9 cellular contexts compared by ENCODE assay signal in genomic region chr13:46168341-46168740, GRCh38. TPM values are rescaled to one million over a fixed set of nuclear protein-coding genes. Genes with fewer than 3 reads are reported as not detected.
DNase-seq lines count a peak whose midpoint lies in the region; ATAC-seq and TF ChIP-seq lines count a peak whose summit lies in the region.
"Had no signal": no experiment of that assay in that cellular context is flagged by ENCODE, and none has a peak within 500 bp of the region (broad histone marks: within the 10 kb centered on the region; RNA-seq: fewer than 3 reads in every experiment).

No MANE protein-coding gene starts in this region.

- H3K9me3 Mint-ChIP-seq in CD4-positive, CD25-positive, alpha-beta regulatory T cell = no peaks in the 10 kb centered on the region

- ATAC-seq in CD4-positive, CD25-positive, alpha-beta regulatory T cell (ENCODE audit: low read depth in 2 of 2) = peak; percentile 15 to 19
- peak; percentile 35 to 65 (median 54) for ATAC-seq in heart left ventricle

- H3K4me3 ChIP-seq in CD4-positive, CD25-positive, alpha-beta regulatory T cell (ENCODE audit: low read depth, low read length) = peak overlapping the region; percentile 88
- H3K4me3 ChIP-seq in HEK293 (ENCODE audit: low read depth, low read length) (no peak overlapping the region), heart left ventricle (peak overlapping the region in 1 of 12 donors; percentile 29), testis (no peak overlapping the region)
- H3K4me3 ChIP-seq: ovary had no signal

- peak in 1 of 3 donors; percentile 45 for DNase-seq in CD4-positive, CD25-positive, alpha-beta regulatory T cell
- peak in 4 of 5 experiments; percentile 21 to 50 (median 44) for DNase-seq in T-helper 2 cell
- peak in 2 of 5 donors; percentile 28 to 29 for DNase-seq in heart left ventricle
- peak; percentile 77 for DNase-seq in testis
- DNase-seq in NCI-H524 treated with DMSO at 0.1 percent for 48 hours (lab: John Stamatoyannopoulos, UW) = no peak
- DNase-seq in NCI-H226 = no peak
- DNase-seq in NCI-H345 treated with DMSO at 0.1 percent for 48 hours (lab: John Stamatoyannopoulos, UW; ENCODE audit: unreplicated experiment) = no peak

- POLR2A ChIA-PET in HEK293 (lab: Yijun Ruan, JAX) = no interaction called here

- H3K36me3 Mint-ChIP-seq in CD4-positive, CD25-positive, alpha-beta regulatory T cell = peaks cover 15% of the 10 kb centered on the region

- no peak for TF ChIP-seq CTCF in HEK293 (tag by site-specific recombination; IDR thresholded peaks at IDR 0.05)
- no peak for TF ChIP-seq CTCF in heart left ventricle (IDR thresholded peaks at IDR 0.05)
- no peak for TF ChIP-seq CTCF in testis (IDR thresholded peaks at IDR 0.05)

- no peaks in the 10 kb centered on the region for H3K27me3 Mint-ChIP-seq in CD4-positive, CD25-positive, alpha-beta regulatory T cell

- peaks cover 65 to 97% (median 85%) of the 10 kb centered on the region in 4 donors for H3K4me1 Mint-ChIP-seq in CD4-positive, CD25-positive, alpha-beta regulatory T cell

- TF ChIP-seq POLR2A in heart left ventricle (IDR thresholded peaks at IDR 0.05) = no peak
- TF ChIP-seq POLR2A in testis (IDR thresholded peaks at IDR 0.05) = no peak

- no peaks in the 10 kb centered on the region for H3K27me3 ChIP-seq in CD4-positive, CD25-positive, alpha-beta regulatory T cell (ENCODE audit: control insufficient read depth, insufficient read depth, low read length)
- H3K27me3 ChIP-seq in heart left ventricle = peaks cover 0 to 13% (median 0%) of the 10 kb centered on the region in 9 donors
- no peaks in the 10 kb centered on the region for H3K27me3 ChIP-seq in testis
- H3K27me3 ChIP-seq: ovary had no signal

- 58 to 63% (median 60%) methylated on average over 8 of the region's 8 CpGs for WGBS in heart left ventricle, 4 donors
- WGBS in testis, 2 donors = 26 to 58% methylated on average over 6 to 8 of the region's 8 CpGs

- peak overlapping the region; percentile 89 to 98 (median 94) for H3K4me3 Mint-ChIP-seq in CD4-positive, CD25-positive, alpha-beta regulatory T cell

- H3K27ac ChIP-seq in CD4-positive, CD25-positive, alpha-beta regulatory T cell (ENCODE audit: insufficient read depth, low read length, poor library complexity, severe bottlenecking) = peak overlapping the region; percentile 94
- H3K27ac ChIP-seq in HEK293 (ENCODE audit: extremely low read depth, low read depth, low read length) (no peak overlapping the region), heart left ventricle (peak overlapping the region in 1 of 12 donors; percentile 50), testis (no peak overlapping the region)
- H3K27ac ChIP-seq: ovary had no signal

- CTCF ChIA-PET in HEK293 (lab: Yijun Ruan, JAX) = interaction anchor here (0.9 to 1.8 kb wide), 4 partner anchors 8 to 42 kb away, joined by 3 to 5 read pairs (median 4); no protein-coding TSS in a partner anchor

- intact Hi-C loops in heart left ventricle (cut with DNase I) (loop anchor here in 1 of 10 donors (10.0 kb wide), 1 partner anchor 544 kb away; no protein-coding TSS in a partner anchor), testis (cut with DNase I; ENCODE audit: low total_unique reads) (no loop called here)

- peak overlapping the region; percentile 90 to 100 (median 94) for H3K27ac Mint-ChIP-seq in CD4-positive, CD25-positive, alpha-beta regulatory T cell

- H3K36me3 ChIP-seq in CD4-positive, CD25-positive, alpha-beta regulatory T cell (ENCODE audit: control insufficient read depth, insufficient read depth, low read length) = peaks cover 9% of the 10 kb centered on the region
- H3K36me3 ChIP-seq in HEK293 (ENCODE audit: control insufficient read depth in 2 of 2, insufficient read depth in 1 of 2, low read length in 2 of 2) (no peaks in the 10 kb centered on the region), heart left ventricle (peaks cover 0 to 6% (median 0%) of the 10 kb centered on the region in 9 donors), testis (ENCODE audit: low read depth, missing control alignments) (no peaks in the 10 kb centered on the region)
- H3K36me3 ChIP-seq: ovary had no signal

- H3K9me3 ChIP-seq in CD4-positive, CD25-positive, alpha-beta regulatory T cell (ENCODE audit: control insufficient read depth in 2 of 2, low read length in 2 of 2) = no peaks in the 10 kb centered on the region
- H3K9me3 ChIP-seq in HEK293 (ENCODE audit: control insufficient read depth, insufficient read depth, low read depth, low read length) = no peaks in the 10 kb centered on the region
- H3K9me3 ChIP-seq in heart left ventricle = no peaks in the 10 kb centered on the region
- no peaks in the 10 kb centered on the region for H3K9me3 ChIP-seq in testis
- H3K9me3 ChIP-seq: ovary had no signal

- H3K4me1 ChIP-seq in CD4-positive, CD25-positive, alpha-beta regulatory T cell (ENCODE audit: control insufficient read depth, insufficient read depth, low read length, poor library complexity, severe bottlenecking) = peaks cover 99% of the 10 kb centered on the region
- H3K4me1 ChIP-seq in HEK293 (ENCODE audit: control insufficient read depth, insufficient read depth, low read length) (peaks cover 4% of the 10 kb centered on the region), heart left ventricle (peaks cover 0 to 97% (median 9%) of the 10 kb centered on the region in 12 donors), testis (peaks cover 3% of the 10 kb centered on the region)

TF ChIP-seq in HEK293, 187 proteins besides CTCF, POLR2A, EP300 and RAD21 (continues in another document):
- peak; percentile 29 for TF ChIP-seq REST (tag by site-specific recombination; IDR thresholded peaks at IDR 0.05)
- no peak for TF ChIP-seq ZNF707 (tag by site-specific recombination; IDR thresholded peaks at IDR 0.05)
- 0 out of 2 replicates have a peak, but pooled peaks have one; percentile 21 for TF ChIP-seq ZBTB17 (tag by site-specific recombination; IDR thresholded peaks at IDR 0.05)
- TF ChIP-seq GLIS1 (tag by site-specific recombination; IDR thresholded peaks at IDR 0.05) = peak; percentile 35; the same call in 1 of the 2 replicates
- TF ChIP-seq BCL6B (tag by site-specific recombination; IDR thresholded peaks at IDR 0.05) = no peak
- no peak for TF ChIP-seq ZNF10 (tag by site-specific recombination; IDR thresholded peaks at IDR 0.05)
- TF ChIP-seq ZNF513 (tag by site-specific recombination; IDR thresholded peaks at IDR 0.05) = no peak
- TF ChIP-seq ZNF558 (tag by site-specific recombination; IDR thresholded peaks at IDR 0.05) = no peak

RNA-seq across cellular contexts. Expression of gene LCP1, which starts 13.6 kb away (rescaled TPM):
- 516 TPM for total RNA-seq in CD4-positive, CD25-positive, alpha-beta regulatory T cell
- polyA plus RNA-seq in CD4-positive, CD25-positive, alpha-beta regulatory T cell = 1,000 to 10,000 TPM in 3 of 4 donors, 100 to 1,000 TPM in 1; 831 to 1,155 (median 1,047) TPM
- total RNA-seq in heart left ventricle (100 to 1,000 TPM in 1 of 9 donors, 10 to 100 TPM in 5, 1 to 10 TPM in 3; 5.6 to 230 (median 11.8) TPM), testis (10 to 100 TPM; 24.1 to 48.7 TPM)
- polyA plus RNA-seq in heart left ventricle (1 to 10 TPM; 1.9 to 8.7 TPM), testis (ENCODE audit: insufficient read depth, low read depth, low replicate concordance) (80.5 TPM)

RNA-seq across cellular contexts. Expression of gene LRRC63, which starts 43.4 kb away (rescaled TPM):
- total RNA-seq in CD4-positive, CD25-positive, alpha-beta regulatory T cell = 0.20 TPM
- under 1 TPM; 0.12 to 0.49 (median 0.18) TPM for polyA plus RNA-seq in CD4-positive, CD25-positive, alpha-beta regulatory T cell
- total RNA-seq in heart left ventricle (under 1 TPM in 2 of 9 donors, not detected in 7; 0.14 to 0.48 TPM), testis (1 to 10 TPM; 4.6 to 9.4 TPM)
- polyA plus RNA-seq in heart left ventricle (not detected), testis (ENCODE audit: insufficient read depth, low read depth, low replicate concordance) (7.0 TPM)

Comparison
In these comparisons a context has a peak if more than half of its experiments do, and no peak if none do; other contexts are left out.
1. DNase-seq: peak in T-helper 2 cell (4 of 5) and testis (single experiment); none in NCI-H524 treated with DMSO at 0.1 percent for 48 hours (single experiment), NCI-H226 (single experiment) and NCI-H345 treated with DMSO at 0.1 percent for 48 hours (single experiment).